8 cellular contexts compared by ENCODE assay signal in the genomic region with DNA sequence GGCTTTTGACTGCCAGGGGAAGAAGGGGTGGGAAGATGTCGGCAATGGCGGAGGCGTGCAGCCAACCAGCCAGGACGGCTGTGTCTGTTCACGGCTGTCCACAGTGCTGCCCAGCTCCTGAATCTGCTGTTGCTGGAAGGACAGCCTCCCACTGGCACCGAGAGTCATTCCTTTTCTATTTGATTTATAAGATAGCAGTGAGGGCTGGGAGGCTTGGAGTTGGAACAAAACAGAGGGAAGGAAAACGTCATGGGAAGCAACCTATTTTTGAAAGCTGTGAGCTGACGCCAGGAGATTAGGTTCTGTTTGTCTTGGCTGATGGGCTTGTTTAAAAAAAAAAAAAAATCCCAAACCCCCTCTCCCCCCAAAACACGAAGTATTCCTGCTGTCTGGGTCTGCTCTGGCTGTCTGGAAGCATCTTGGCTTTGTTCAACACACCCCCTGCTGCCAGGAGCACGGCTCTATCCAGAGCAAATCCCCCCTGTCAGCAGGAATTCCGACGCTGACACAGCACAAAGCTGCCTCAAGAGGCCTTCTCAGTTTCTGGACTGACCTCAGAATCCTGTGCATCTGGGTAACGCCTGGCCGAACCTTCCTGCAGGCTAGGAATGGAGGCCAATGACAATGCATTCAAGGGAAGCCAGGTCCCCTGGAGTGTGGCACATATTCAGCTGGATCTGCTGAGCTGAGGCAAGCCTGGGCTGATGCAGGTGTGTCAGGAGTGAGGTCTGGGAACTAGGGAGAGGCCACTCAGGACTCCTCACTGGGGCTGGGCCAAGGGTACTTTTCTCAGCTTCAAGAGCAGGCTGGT. TPM values are rescaled to one million over a fixed set of nuclear protein-coding genes. Genes with fewer than 3 reads are reported as not detected.
DNase-seq lines count a peak whose midpoint lies in the region; ATAC-seq and TF ChIP-seq lines count a peak whose summit lies in the region.

No MANE protein-coding gene starts in this region.

- H3K9me3 ChIP-seq in PC-9 (ENCODE audit: insufficient read depth, low read depth) = no peaks in the 10 kb centered on the region

- peaks cover 12% of the 10 kb centered on the region for H3F3A ChIP-seq in PC-9 (ENCODE audit: insufficient read depth, low read depth)

- intact Hi-C loops in left ventricle myocardium superior (cut with micrococcal nuclease) (no loop called here), PC-9 (cut with micrococcal nuclease; ENCODE audit: unreplicated experiment) (no loop called here)

- H3K9me2 ChIP-seq in PC-9 (ENCODE audit: insufficient read depth) = no peaks in the 10 kb centered on the region

- H3K4me1 ChIP-seq in rectal smooth muscle tissue (ENCODE audit: control insufficient read depth, insufficient read depth, low read length) (peaks cover 34% of the 10 kb centered on the region), PC-9 (replicated peaks; ENCODE audit: insufficient read depth) (peaks cover 15% of the 10 kb centered on the region)

- H3K27me3 ChIP-seq in rectal smooth muscle tissue (ENCODE audit: control insufficient read depth, insufficient read depth, low read length) (no peaks in the 10 kb centered on the region), PC-9 (ENCODE audit: insufficient read depth, low read depth) (no peaks in the 10 kb centered on the region)

- peak overlapping the region; percentile 89 for H3K27ac ChIP-seq in rectal smooth muscle tissue (ENCODE audit: low read depth, low read length)
- H3K27ac ChIP-seq in PC-9 = no peak overlapping the region

- H3K79me2 ChIP-seq in PC-9 (ENCODE audit: low read depth) = no peaks in the 10 kb centered on the region

- no peaks in the 10 kb centered on the region for H4K20me1 ChIP-seq in PC-9 (ENCODE audit: insufficient read depth)

- peak; percentile 86 for ATAC-seq in left ventricle myocardium superior
- ATAC-seq in GM21526 (IDR thresholded peaks at IDR 0.05; ENCODE audit: low FRiP score, unreplicated experiment) = no peak
- ATAC-seq in HG02571 (IDR thresholded peaks at IDR 0.05; ENCODE audit: unreplicated experiment) = no peak

- no peak overlapping the region for H3K4me2 ChIP-seq in PC-9

- DNase-seq in EH (ENCODE audit: low read depth) (peak; percentile 92), amniotic stem cell (lab: John Stamatoyannopoulos, UW) (peak; percentile 84), left ventricle myocardium superior (peak; percentile 88), PC-9 (no peak)
- no peak for DNase-seq in activated T-cell treated with anti-CD3 and anti-CD28 coated beads, Interleukin-2, amount 50 U/mL, for 1 hour

- CTCF ChIA-PET in PC-9 (lab: Charles Lee) = interaction anchor here (0.7 kb wide), 1 partner anchor 101 kb away, joined by 4 read pairs; no protein-coding TSS in a partner anchor

- TF ChIP-seq CTCF in PC-9 (conservative IDR thresholded peaks at IDR 0.05) = no peak

- peaks cover 20% of the 10 kb centered on the region for H3K36me3 ChIP-seq in rectal smooth muscle tissue (ENCODE audit: control insufficient read depth, insufficient read depth, low read length)
- no peaks in the 10 kb centered on the region for H3K36me3 ChIP-seq in PC-9 (ENCODE audit: low read depth)

- POLR2A ChIA-PET in PC-9 (lab: Charles Lee; ENCODE audit: unreplicated experiment) = no interaction called here

- H3K4me3 ChIP-seq in rectal smooth muscle tissue (ENCODE audit: low read length) = peak overlapping the region; percentile 16
- no peak overlapping the region for H3K4me3 ChIP-seq in PC-9

- no peak overlapping the region for H2AFZ ChIP-seq in PC-9

- no peak overlapping the region for H3K9ac ChIP-seq in rectal smooth muscle tissue (ENCODE audit: low read length)

- no TSS peak for BruUV-seq in PC-9 (replicated peaks; lab: Mats Ljungman, UMichigan)

RNA-seq across cellular contexts. Expression of a gene that starts 41.0 kb away (rescaled TPM):
- total RNA-seq in left ventricle myocardium superior (15.2 TPM), PC-9 (2021) (243 and 360 TPM in 2 replicates)

Comparison
In these comparisons a context has a peak if more than half of its experiments do, and no peak if none do; other contexts are left out.
1. DNase-seq: peak in EH (single experiment), amniotic stem cell (single experiment) and left ventricle myocardium superior (single experiment); none in activated T-cell treated with anti-CD3 and anti-CD28 coated beads, Interleukin-2, amount 50 U/mL, for 1 hour (single experiment) and PC-9 (0 of 2).
2. RNA of a gene that starts 41.0 kb away (total RNA-seq): 243 to 360 TPM in PC-9; 15.2 TPM in left ventricle myocardium superior (single experiment); every median in the first group is over 10 times any median in the second.